In genomic region chr2:111975053-111975552, GRCh38 we compare ENCODE assay signal across 9 cellular contexts.
A peak's percentile ranks its signal among the peaks of the same experiment; 100 is the strongest.
DNase-seq lines count a peak whose midpoint lies in the region; ATAC-seq, FAIRE-seq and TF ChIP-seq lines count a peak whose summit lies in the region.
"Had no signal": no experiment of that assay in that cellular context is flagged by ENCODE, and none has a peak within 500 bp of the region (broad histone marks: within the 10 kb centered on the region; RNA-seq: fewer than 3 reads in every experiment).

No MANE protein-coding gene starts in this region.

- no peak overlapping the region for H3K4me3 Mint-ChIP-seq in type B pancreatic cell
- H3K4me3 Mint-ChIP-seq: IgD-negative memory B cell had no signal

- peak overlapping the region; percentile 28 for H3K27ac Mint-ChIP-seq in type B pancreatic cell
- H3K27ac Mint-ChIP-seq: IgD-negative memory B cell had no signal

- no peaks in the 10 kb centered on the region for H3K36me3 ChIP-seq in SJSA1

- H3K27me3 Mint-ChIP-seq in type B pancreatic cell = no peaks in the 10 kb centered on the region

- H3K36me3 Mint-ChIP-seq in type B pancreatic cell = peaks cover 64% of the 10 kb centered on the region

- H3K27ac ChIP-seq in SJSA1 = no peak overlapping the region

- TF ChIP-seq CTCF in fibroblast of villous mesenchyme (IDR thresholded peaks at IDR 0.05; ENCODE audit: insufficient read depth, low read depth, low read length) (no peak), type B pancreatic cell (conservative IDR thresholded peaks at IDR 0.05) (no peak)

- DNase-seq in H54 (ENCODE audit: insufficient read length, low spot score) (peak; percentile 49), SJSA1 (ENCODE audit: low read depth in 1 of 2, low spot score in 2 of 2) (peak; percentile 39 to 55), fibroblast of villous mesenchyme (ENCODE audit: low read depth) (peak; percentile 82), type B pancreatic cell (ENCODE audit: extremely low spot score, unreplicated experiment) (no peak)
- DNase-seq: H7 had no signal

- peaks cover 34% of the 10 kb centered on the region for H3K4me1 Mint-ChIP-seq in type B pancreatic cell (ENCODE audit: unreplicated experiment)

- TF ChIP-seq POLR2A in H54 (IDR thresholded peaks at IDR 0.05; ENCODE audit: low read depth, low read length) = no peak

- no peak overlapping the region for H3K4me3 ChIP-seq in SJSA1
- H3K4me3 ChIP-seq in fibroblast of villous mesenchyme (ENCODE audit: low read depth, low read length) = no peak overlapping the region

- FAIRE-seq in H54 (lab: Jason Lieb, UNC) = peak; percentile 96

- H3K4me1 ChIP-seq in SJSA1 (replicated peaks) = peaks cover 4% of the 10 kb centered on the region; the same call in 1 of the 2 replicates

- no peak for ATAC-seq in GM21528 (IDR thresholded peaks at IDR 0.05; ENCODE audit: low FRiP score, unreplicated experiment)
- no peak for ATAC-seq in HG02973 (IDR thresholded peaks at IDR 0.05; ENCODE audit: unreplicated experiment)
- ATAC-seq in HG03045 (IDR thresholded peaks at IDR 0.05; ENCODE audit: unreplicated experiment) = no peak

- peaks cover 5% of the 10 kb centered on the region for H3K9me3 Mint-ChIP-seq in type B pancreatic cell

- peaks cover 6% of the 10 kb centered on the region; the same call in 1 of the 2 replicates for H3K9me3 ChIP-seq in SJSA1 (replicated peaks)

- no peaks in the 10 kb centered on the region; the same call in 1 of the 2 replicates for H3K27me3 ChIP-seq in SJSA1 (replicated peaks)
